8 cellular contexts compared by ENCODE assay signal in genomic region chr4:75630174-75630931, GRCh38.
DNase-seq lines count a peak whose midpoint lies in the region; ATAC-seq and TF ChIP-seq lines count a peak whose summit lies in the region.

TSS of gene CDKL2 (minus strand) at chr4:75630528. CDS start at chr4:75625988, 4,540 bp downstream.

- H3K27me3 ChIP-seq in HAP-1 (ENCODE audit: low read depth) = peaks cover 4% of the 10 kb centered on the region

- ATAC-seq in GM18858 (IDR thresholded peaks at IDR 0.05; ENCODE audit: unreplicated experiment) (peak; percentile 94), HG03045 (IDR thresholded peaks at IDR 0.05; ENCODE audit: unreplicated experiment) (peak; percentile 100)

- peak; percentile 70 to 80 for DNase-seq in NCI-H524 (lab: John Stamatoyannopoulos, UW)
- peak; percentile 93 for DNase-seq in activated T-cell treated with anti-CD3 and anti-CD28 coated beads for 1 hour (ENCODE audit: low read depth)
- peak; percentile 89 for DNase-seq in epithelial cell of esophagus (ENCODE audit: low read depth)
- DNase-seq in middle frontal gyrus (ENCODE audit: extremely low spot score, low spot score) = peak; percentile 61
- DNase-seq in stimulated activated CD8-positive, alpha-beta memory T cell treated with anti-CD3 and anti-CD28 coated beads, Interleukin-15, amount 100 ng/mL, for 4 hours (ENCODE audit: low read depth in 2 of 2) = peak; percentile 80 to 83
- no peak for DNase-seq in HAP-1 (ENCODE audit: low spot score in 2 of 2)

- H3K4me3 ChIP-seq in epithelial cell of esophagus (ENCODE audit: low read length) (peak within 1 kb of the TSS; percentile 50), HAP-1 (no peak within 1 kb of the TSS)

- no peaks in the 10 kb centered on the region for H3K4me1 ChIP-seq in HAP-1

- H3K36me3 ChIP-seq in HAP-1 (replicated peaks) = no peaks in the 10 kb centered on the region

- in situ Hi-C loops in HAP-1 (cut with MboI; ENCODE audit: low sequenced_read_pairs) = no loop called here

- H3K9me3 ChIP-seq in HAP-1 = no peaks in the 10 kb centered on the region

- TF ChIP-seq CTCF in epithelial cell of esophagus (IDR thresholded peaks at IDR 0.05; ENCODE audit: insufficient read depth, low read depth, low read length, missing control alignments) = no peak

Comparison
In these comparisons a context has a peak if more than half of its experiments do, and no peak if none do; other contexts are left out.
1. DNase-seq: peak in NCI-H524 (2 of 2), activated T-cell treated with anti-CD3 and anti-CD28 coated beads for 1 hour (single experiment), epithelial cell of esophagus (single experiment), middle frontal gyrus (single experiment) and stimulated activated CD8-positive, alpha-beta memory T cell treated with anti-CD3 and anti-CD28 coated beads, Interleukin-15, amount 100 ng/mL, for 4 hours (2 of 2); none in HAP-1 (0 of 2).